ENCODE assay signal across 1 cellular context in genomic region chr15:40105517-40106202, GRCh38.
TF ChIP-seq lines count a peak whose summit lies in the region.

No MANE protein-coding gene starts in this region.

TF ChIP-seq in H1, 55 proteins besides CTCF, POLR2A, EP300 and RAD21 (continued from another document):
- TF ChIP-seq MAX (IDR thresholded peaks at IDR 0.05) (no peak), CHD7 (IDR thresholded peaks at IDR 0.05; ENCODE audit: insufficient replicate concordance, low read length) (no peak), SIN3A (conservative IDR thresholded peaks at IDR 0.05 in 1 of 2, IDR thresholded peaks at IDR 0.05 in 1 of 2; ENCODE audit: low read depth in 1 of 2, low read length in 2 of 2) (no peak), SIX5 (IDR thresholded peaks at IDR 0.05; ENCODE audit: low read depth, low read length) (no peak), EGR1 (IDR thresholded peaks at IDR 0.05; ENCODE audit: borderline replicate concordance, low read depth, low read length) (no peak), SUZ12 (IDR thresholded peaks at IDR 0.05; ENCODE audit: low read length) (no peak), SP2 (IDR thresholded peaks at IDR 0.05; ENCODE audit: low read length) (no peak), RXRA (IDR thresholded peaks at IDR 0.05; ENCODE audit: insufficient read depth, low read depth, low read length) (no peak), ATF3 (IDR thresholded peaks at IDR 0.05; ENCODE audit: insufficient read depth, low read depth, low read length) (no peak)
